18 cellular contexts compared by ENCODE assay signal in genomic region chr21:32861871-32862270, GRCh38.
A peak's percentile ranks its signal among the peaks of the same experiment; 100 is the strongest.
DNase-seq lines count a peak whose midpoint lies in the region; ATAC-seq and TF ChIP-seq lines count a peak whose summit lies in the region.
"Had no signal": no experiment of that assay in that cellular context is flagged by ENCODE, and none has a peak within 500 bp of the region (broad histone marks: within the 10 kb centered on the region; RNA-seq: fewer than 3 reads in every experiment).

No MANE protein-coding gene starts in this region.

- POLR2A ChIA-PET in MCF 10A (lab: Yijun Ruan, JAX) = interaction anchor here (1.3 kb wide), 1 partner anchor 22 kb away, joined by 4 read pairs; no protein-coding TSS in a partner anchor

- dilution Hi-C loops in mammary epithelial cell (cut with HindIII; ENCODE audit: low sequenced_read_pairs) = no loop called here

- H3K36me3 ChIP-seq in mammary epithelial cell (ENCODE audit: insufficient read depth, low read length) (no peaks in the 10 kb centered on the region), psoas muscle (ENCODE audit: insufficient read depth in 1 of 2, low read depth in 1 of 2) (no peaks in the 10 kb centered on the region)

- intact Hi-C loops in MCF 10A (cut with micrococcal nuclease) (no loop called here), mammary epithelial cell (cut with micrococcal nuclease) (no loop called here), psoas muscle (cut with DNase I) (no loop called here)

- CTCF ChIA-PET in MCF 10A (lab: Yijun Ruan, JAX) (interaction anchor here (0.6 to 1.0 kb wide), 2 partner anchors 198 to 266 kb away, joined by 3 to 5 read pairs; no protein-coding TSS in a partner anchor), mammary epithelial cell (lab: Charles Lee; ENCODE audit: low non-redundant PET) (no interaction called here)

- H3K27ac ChIP-seq in mammary epithelial cell (ENCODE audit: insufficient read depth, low read depth, low read length) = no peak overlapping the region
- H3K27ac ChIP-seq in psoas muscle = no peak overlapping the region
- H3K27ac ChIP-seq: PC-9 had no signal

- H3K4me3 ChIP-seq in mammary epithelial cell (replicated peaks in 1 of 3; ENCODE audit: insufficient read depth in 1 of 3, low read depth in 2 of 3, low read length in 3 of 3) (no peak overlapping the region), foreskin fibroblast (ENCODE audit: low read depth in 1 of 2, low read length in 2 of 2) (no peak overlapping the region), psoas muscle (no peak overlapping the region)
- H3K4me3 ChIP-seq: PC-9 had no signal

- WGBS in mammary epithelial cell (ENCODE audit: low coverage, missing lambda C conversion rate) = 62% methylated on average over 4 of the region's 4 CpGs
- 22 to 28% (median 27%) methylated on average over 4 of the region's 4 CpGs for WGBS in psoas muscle, 3 donors

- peaks cover 3% of the 10 kb centered on the region for H3K27me3 ChIP-seq in mammary epithelial cell (ENCODE audit: insufficient read depth, low read length)
- peaks cover 0 to 6% (median 0%) of the 10 kb centered on the region in 3 donors for H3K27me3 ChIP-seq in psoas muscle (ENCODE audit: insufficient read depth in 3 of 3, low read length in 2 of 3)

- no peaks in the 10 kb centered on the region for H4K20me1 ChIP-seq in mammary epithelial cell (ENCODE audit: insufficient read depth, low read length)

- ATAC-seq in GM21515 (IDR thresholded peaks at IDR 0.05; ENCODE audit: unreplicated experiment) (no peak), psoas muscle (no peak), GM21825 (IDR thresholded peaks at IDR 0.05; ENCODE audit: unreplicated experiment) (no peak)
- no peak for ATAC-seq in stimulated activated memory B cell treated with anti-CD40 and anti-IgM and Interleukin-4, amounts not matched to agents 10 μg/mL and 1 μg/mL and 100 μg/mL, for 72 hours

- peak; percentile 33 for DNase-seq in MCF 10A (ENCODE audit: unreplicated experiment)
- DNase-seq in mammary epithelial cell = no peak
- DNase-seq in dedifferentiated amniotic fluid mesenchymal stem cell (ENCODE audit: extremely low spot score) = peak; percentile 18
- DNase-seq in foreskin fibroblast = peak; percentile 22 to 65
- DNase-seq in psoas muscle = no peak
- DNase-seq: 8988T; CD4-positive, alpha-beta T cell; DND-41; GDM1; HCEC 1CT; NCI-H1105 treated with DMSO at 0.1 percent for 48 hours; NCI-H187; NCI-H446 treated with DMSO at 0.1 percent for 48 hours; NCI-H748 treated with DMSO at 0.1 percent for 48 hours; PC-9 had no signal

- no peaks in the 10 kb centered on the region for H3K79me2 ChIP-seq in mammary epithelial cell (ENCODE audit: insufficient read depth, low read length)

- H3K4me1 ChIP-seq in mammary epithelial cell (ENCODE audit: insufficient read depth, low read length) (no peaks in the 10 kb centered on the region), psoas muscle (no peaks in the 10 kb centered on the region)

- no peak overlapping the region for H3K9ac ChIP-seq in mammary epithelial cell (ENCODE audit: insufficient read depth, low read length)

- H2AFZ ChIP-seq in mammary epithelial cell (ENCODE audit: low read depth, low read length) = no peak overlapping the region
- H2AFZ ChIP-seq: PC-9 had no signal

- H3K36me3 Mint-ChIP-seq in MCF 10A (ENCODE audit: insufficient read depth, unreplicated experiment) = no peaks in the 10 kb centered on the region
- H3K36me3 Mint-ChIP-seq in stimulated activated memory B cell treated with anti-CD40 and anti-IgM and Interleukin-4, amounts not matched to agents 10 μg/mL and 1 μg/mL and 100 μg/mL, for 72 hours = no peaks in the 10 kb centered on the region

- H3K27me3 Mint-ChIP-seq in MCF 10A (ENCODE audit: insufficient read depth, unreplicated experiment) = peaks cover 72% of the 10 kb centered on the region
- peaks cover 18% of the 10 kb centered on the region for H3K27me3 Mint-ChIP-seq in stimulated activated memory B cell treated with anti-CD40 and anti-IgM and Interleukin-4, amounts not matched to agents 10 μg/mL and 1 μg/mL and 100 μg/mL, for 72 hours

- peaks cover 9% of the 10 kb centered on the region for H3K9me3 Mint-ChIP-seq in MCF 10A (ENCODE audit: unreplicated experiment)
- H3K9me3 Mint-ChIP-seq in stimulated activated memory B cell treated with anti-CD40 and anti-IgM and Interleukin-4, amounts not matched to agents 10 μg/mL and 1 μg/mL and 100 μg/mL, for 72 hours = peaks cover 6% of the 10 kb centered on the region

- TF ChIP-seq CTCF in MCF 10A (IDR thresholded peaks at IDR 0.05; ENCODE audit: unreplicated experiment) (no peak), mammary epithelial cell (conservative IDR thresholded peaks at IDR 0.05 in 1 of 2, IDR thresholded peaks at IDR 0.05 in 1 of 2; ENCODE audit: extremely low read depth in 1 of 2, insufficient read depth in 1 of 2, low read depth in 1 of 2, low read length in 2 of 2) (no peak), foreskin fibroblast (IDR thresholded peaks at IDR 0.05; ENCODE audit: low read depth, low read length) (no peak), psoas muscle (IDR thresholded peaks at IDR 0.05) (no peak)

- BruUV-seq in MCF 10A (replicated peaks; lab: Mats Ljungman, UMichigan) (no TSS peak), mammary epithelial cell (replicated peaks; lab: Mats Ljungman, UMichigan) (no TSS peak)

- H3K9me3 ChIP-seq in mammary epithelial cell (replicated peaks; ENCODE audit: insufficient read depth, low read length) (no peaks in the 10 kb centered on the region), psoas muscle (no peaks in the 10 kb centered on the region)

- H3K4me2 ChIP-seq in mammary epithelial cell (ENCODE audit: insufficient read depth, low read depth, low read length) = no peak overlapping the region
- H3K4me2 ChIP-seq: PC-9 had no signal

- H3K4me3 Mint-ChIP-seq in MCF 10A (ENCODE audit: unreplicated experiment) = no peak overlapping the region
- H3K4me3 Mint-ChIP-seq in stimulated activated memory B cell treated with anti-CD40 and anti-IgM and Interleukin-4, amounts not matched to agents 10 μg/mL and 1 μg/mL and 100 μg/mL, for 72 hours = no peak overlapping the region
- H3K4me3 Mint-ChIP-seq: CD4-positive, alpha-beta T cell had no signal

- no peak overlapping the region for H3K27ac Mint-ChIP-seq in MCF 10A (ENCODE audit: low read depth, unreplicated experiment)
- H3K27ac Mint-ChIP-seq in stimulated activated memory B cell treated with anti-CD40 and anti-IgM and Interleukin-4, amounts not matched to agents 10 μg/mL and 1 μg/mL and 100 μg/mL, for 72 hours = no peak overlapping the region
- H3K27ac Mint-ChIP-seq: CD4-positive, alpha-beta T cell had no signal

- in situ Hi-C loops in mammary epithelial cell (cut with MboI; ENCODE audit: low sequenced_read_pairs in 2 of 2) = no loop called here

- H3K4me1 Mint-ChIP-seq in MCF 10A (ENCODE audit: insufficient read depth, unreplicated experiment) = peaks cover 8% of the 10 kb centered on the region
- no peaks in the 10 kb centered on the region for H3K4me1 Mint-ChIP-seq in stimulated activated memory B cell treated with anti-CD40 and anti-IgM and Interleukin-4, amounts not matched to agents 10 μg/mL and 1 μg/mL and 100 μg/mL, for 72 hours

Comparison
In these comparisons a context has a peak if more than half of its experiments do, and no peak if none do; other contexts are left out.
1. DNase-seq: peak in MCF 10A (single experiment), dedifferentiated amniotic fluid mesenchymal stem cell (single experiment) and foreskin fibroblast (2 of 2); none in mammary epithelial cell (single experiment) and psoas muscle (0 of 2).